Comparison of ENCODE assay signal across 29 cellular contexts in genomic region chr5:17996002-17996401, GRCh38.
"Had no signal": no experiment of that assay in that cellular context is flagged by ENCODE, and none has a peak within 500 bp of the region (broad histone marks: within the 10 kb centered on the region; RNA-seq: fewer than 3 reads in every experiment).

No MANE protein-coding gene starts in this region.

- H3K4me3 ChIP-seq: ascending aorta, coronary artery, sigmoid colon, stomach, suprapubic skin, tibial artery, upper lobe of right lung had no signal

- H3K4me1 ChIP-seq: ascending aorta, sigmoid colon, stomach, suprapubic skin, tibial artery, upper lobe of right lung had no signal

- H3K27ac ChIP-seq: ascending aorta, coronary artery, neutrophil, sigmoid colon, stomach, suprapubic skin, tibial artery, upper lobe of right lung, WERI-Rb-1 had no signal

- ATAC-seq: activated CD4-positive, CD25-positive, alpha-beta regulatory T cell treated with anti-CD3 and anti-CD28 coated beads, Interleukin-2, amount 50 U/mL, for 24 hours; effector memory CD8-positive, alpha-beta T cell; left colon; stimulated activated memory B cell treated with anti-CD40 and anti-IgM and Interleukin-4, amounts not matched to agents 10 μg/mL and 1 μg/mL and 100 μg/mL, for 72 hours; upper lobe of right lung had no signal

- H3K27me3 ChIP-seq: ascending aorta, neutrophil, sigmoid colon, stomach, suprapubic skin, tibial artery, upper lobe of right lung had no signal

- H3K36me3 ChIP-seq: ascending aorta, neutrophil, sigmoid colon, stomach, suprapubic skin, tibial artery, upper lobe of right lung, WERI-Rb-1 had no signal

- H3K9me3 ChIP-seq: ascending aorta, neutrophil, sigmoid colon, stomach, suprapubic skin, tibial artery, upper lobe of right lung had no signal

- FAIRE-seq: kidney, small intestine had no signal

- DNase-seq: activated CD4-positive, alpha-beta memory T cell treated with anti-CD3 and anti-CD28 coated beads for 36 hours; activated CD4-positive, alpha-beta T cell treated with anti-CD3 and anti-CD28 coated beads for 48 hours; activated CD8-positive, alpha-beta memory T cell treated with anti-CD3 and anti-CD28 coated beads, Interleukin-2, amount 50 U/mL, for 4 hours; activated effector memory CD4-positive, alpha-beta T cell treated with anti-CD3 and anti-CD28 coated beads, Interleukin-2, amount 50 U/mL, for 16 hours; activated naive CD4-positive, alpha-beta T cell treated with anti-CD3 and anti-CD28 coated beads, Interleukin-2, amount 10 ng/mL, durations not matched to agents 7 days and 5 days; activated naive CD8-positive, alpha-beta T cell treated with anti-CD3 and anti-CD28 coated beads, Interleukin-2, amount 10 ng/mL, durations not matched to agents 7 days and 5 days; activated T-cell treated with anti-CD3 and anti-CD28 coated beads, Interleukin-2, amount 50 U/mL, for 1 hour; effector memory CD8-positive, alpha-beta T cell; head of caudate nucleus; hypothalamus; immature natural killer cell; kidney; left colon; mammary epithelial cell; nephron progenitor cell; sigmoid colon; small intestine; stimulated activated CD4-positive, alpha-beta T cell treated with anti-CD3 and anti-CD28 coated beads, Interleukin-4, amount 100 ng/mL, for 4 hours; stimulated activated CD8-positive, alpha-beta memory T cell treated with anti-CD3 and anti-CD28 coated beads, Interleukin-4, amount 100 ng/mL, for 48 hours; stomach; tibial artery; upper lobe of right lung; WERI-Rb-1 had no signal
